Comparison of ENCODE assay signal across 9 cellular contexts in the genomic region with DNA sequence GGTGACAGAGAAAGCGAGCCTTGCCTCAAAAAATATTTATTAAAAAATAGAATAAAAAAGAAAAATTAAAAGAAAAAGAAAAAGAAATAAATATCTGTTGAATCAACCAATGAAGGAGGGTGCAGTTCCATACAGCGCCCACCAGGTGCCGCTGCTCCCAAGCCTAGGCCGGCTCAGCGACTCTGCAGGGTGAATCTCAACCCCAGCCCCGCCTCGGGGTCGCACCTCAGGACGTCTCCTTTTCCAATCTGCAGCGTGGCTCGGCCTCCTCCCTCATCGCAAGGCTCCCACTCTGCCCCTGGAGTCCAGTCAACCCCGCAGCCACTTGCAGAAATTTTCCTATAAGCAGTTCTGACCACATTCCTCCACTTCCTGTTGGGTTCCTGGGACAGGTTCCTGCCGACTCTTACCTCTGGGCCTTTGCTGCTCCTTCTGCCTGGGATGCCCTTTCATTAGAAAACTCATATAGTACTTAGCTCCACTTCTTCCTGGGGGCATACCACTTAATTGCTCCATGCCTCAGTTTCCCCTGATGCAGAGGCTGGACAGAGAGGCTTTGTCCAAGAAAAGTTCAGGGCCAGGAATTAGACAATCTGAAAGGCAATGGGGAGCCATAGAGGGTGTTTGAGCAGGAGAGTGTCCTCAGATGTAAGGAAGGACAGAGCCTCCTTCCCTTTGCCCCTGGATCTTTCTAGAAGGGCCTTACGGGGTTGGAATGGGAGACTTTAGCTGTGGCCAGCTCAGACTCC. TPM values are rescaled to one million over a fixed set of nuclear protein-coding genes. Genes with fewer than 3 reads are reported as not detected.
A peak's percentile ranks its signal among the peaks of the same experiment; 100 is the strongest.
DNase-seq lines count a peak whose midpoint lies in the region; ATAC-seq and TF ChIP-seq lines count a peak whose summit lies in the region.
"Had no signal": no experiment of that assay in that cellular context is flagged by ENCODE, and none has a peak within 500 bp of the region (broad histone marks: within the 10 kb centered on the region; RNA-seq: fewer than 3 reads in every experiment).

No MANE protein-coding gene starts in this region.

- peaks cover 37 to 43% of the 10 kb centered on the region in 2 donors for H3K4me1 Mint-ChIP-seq in natural killer cell

- peak overlapping the region; percentile 74 for H3K4me3 Mint-ChIP-seq in natural killer cell

- no peaks in the 10 kb centered on the region for H3K9me3 Mint-ChIP-seq in natural killer cell
- H3K9me3 Mint-ChIP-seq: stimulated activated naive CD8-positive, alpha-beta T cell treated with anti-CD3 and anti-CD28 coated beads, Interleukin-15, Interleukin-2, amounts not matched to agents 100 ng/mL and 50 ng/mL, for 24 hours had no signal

- no peaks in the 10 kb centered on the region for H3K36me3 Mint-ChIP-seq in natural killer cell

- peaks cover 0 to 60% (median 0%) of the 10 kb centered on the region in 3 donors for H3K27me3 ChIP-seq in stomach

- H3K27ac Mint-ChIP-seq in natural killer cell, result peak overlapping the region in 1 of 2 donors; percentile 27

- 4 to 7% (median 6%) methylated on average over 14 to 15 of the region's 15 CpGs for WGBS in stomach, 5 donors

- no peaks in the 10 kb centered on the region for H3K36me3 ChIP-seq in stomach

- peak; percentile 74 for TF ChIP-seq CTCF in epithelial cell of esophagus (IDR thresholded peaks at IDR 0.05; ENCODE audit: insufficient read depth, low read depth, low read length, missing control alignments)
- peak; percentile 99 for TF ChIP-seq CTCF in natural killer cell (IDR thresholded peaks at IDR 0.05)
- TF ChIP-seq CTCF in stomach (IDR thresholded peaks at IDR 0.05), result peak in 6 of 7 experiments; percentile 76 to 98 (median 93)

- H3K27me3 Mint-ChIP-seq in natural killer cell (ENCODE audit: low read depth in 2 of 2), result peaks cover 0 to 7% of the 10 kb centered on the region in 2 donors

- peak; percentile 34 for DNase-seq in SKM-1 treated with dmso at 0.1 percent for 144 hours (lab: John Stamatoyannopoulos, UW; ENCODE audit: unreplicated experiment)
- no peak for DNase-seq in SKM-1 (lab: John Stamatoyannopoulos, UW; ENCODE audit: unreplicated experiment)
- DNase-seq in NOMO-1 (lab: John Stamatoyannopoulos, UW; ENCODE audit: unreplicated experiment in 2 of 2), result peak; percentile 33 to 46
- DNase-seq in activated CD8-positive, alpha-beta memory T cell treated with anti-CD3 and anti-CD28 coated beads, Interleukin-2, amount 50 U/mL, for 24 hours (ENCODE audit: extremely low read depth), result peak; percentile 25
- DNase-seq in epithelial cell of esophagus (ENCODE audit: low read depth), result peak; percentile 27
- DNase-seq in natural killer cell, result peak; percentile 67
- peak; percentile 47 for DNase-seq in stomach

- H3K4me3 ChIP-seq in epithelial cell of esophagus (ENCODE audit: low read length) (no peak overlapping the region), stomach (peak overlapping the region in 2 of 4 donors; percentile 12 to 35)

- no peak for TF ChIP-seq POLR2A in stomach (IDR thresholded peaks at IDR 0.05)

- no peak for TF ChIP-seq EP300 in stomach (IDR thresholded peaks at IDR 0.05)

- intact Hi-C loops in natural killer cell (cut with micrococcal nuclease) (loop anchor here (1.0 to 5.0 kb wide), 2 partner anchors 40 to 423 kb away; no protein-coding TSS in a partner anchor), stomach (cut with DNase I; ENCODE audit: low total_unique reads) (loop anchor here (5.0 kb wide), 1 partner anchor 423 kb away; no protein-coding TSS in a partner anchor)

- no peaks in the 10 kb centered on the region for H3K9me3 ChIP-seq in stomach

- ATAC-seq in natural killer cell (peak; percentile 84 to 90 (median 87)), HG03045 (IDR thresholded peaks at IDR 0.05; ENCODE audit: unreplicated experiment) (no peak)

- no peak overlapping the region for H3K27ac ChIP-seq in stomach

- H3K4me1 ChIP-seq in stomach, result peaks cover 0 to 7% (median 2%) of the 10 kb centered on the region in 4 donors

RNA-seq across cellular contexts. Expression of a gene that starts 24.3 kb away (rescaled TPM):
- total RNA-seq in natural killer cell (not detected), stomach (not detected)
- not detected for polyA plus RNA-seq in stomach

RNA-seq across cellular contexts. Expression of a gene that starts 43.8 kb away (rescaled TPM):
- not detected for total RNA-seq in natural killer cell
- not detected for total RNA-seq in stomach
- polyA plus RNA-seq in stomach, result not detected

RNA-seq across cellular contexts. Expression of a gene that starts 44.2 kb away (rescaled TPM):
- total RNA-seq in natural killer cell, result 100 to 1,000 TPM; 159 to 286 (median 203) TPM
- total RNA-seq in stomach, result 10 to 100 TPM in 3 of 5 donors, 1 to 10 TPM in 2; 2.3 to 28.5 (median 12.8) TPM
- polyA plus RNA-seq in stomach, result 1 to 10 TPM; 1.9 to 6.6 (median 5.7) TPM

Comparison
In these comparisons a context has a peak if more than half of its experiments do, and no peak if none do; other contexts are left out.
1. RNA of a gene that starts 44.2 kb away (total RNA-seq): 159 to 286 TPM in natural killer cell; 2.3 to 28.5 TPM in stomach; every median in the first group is over 4 times any median in the second.
2. Peak in every context shown above with its lines, with median percentiles within 50 percentile points of each other: CTCF ChIP-seq.